Comparison of ENCODE assay signal across 8 cellular contexts in the genomic region with DNA sequence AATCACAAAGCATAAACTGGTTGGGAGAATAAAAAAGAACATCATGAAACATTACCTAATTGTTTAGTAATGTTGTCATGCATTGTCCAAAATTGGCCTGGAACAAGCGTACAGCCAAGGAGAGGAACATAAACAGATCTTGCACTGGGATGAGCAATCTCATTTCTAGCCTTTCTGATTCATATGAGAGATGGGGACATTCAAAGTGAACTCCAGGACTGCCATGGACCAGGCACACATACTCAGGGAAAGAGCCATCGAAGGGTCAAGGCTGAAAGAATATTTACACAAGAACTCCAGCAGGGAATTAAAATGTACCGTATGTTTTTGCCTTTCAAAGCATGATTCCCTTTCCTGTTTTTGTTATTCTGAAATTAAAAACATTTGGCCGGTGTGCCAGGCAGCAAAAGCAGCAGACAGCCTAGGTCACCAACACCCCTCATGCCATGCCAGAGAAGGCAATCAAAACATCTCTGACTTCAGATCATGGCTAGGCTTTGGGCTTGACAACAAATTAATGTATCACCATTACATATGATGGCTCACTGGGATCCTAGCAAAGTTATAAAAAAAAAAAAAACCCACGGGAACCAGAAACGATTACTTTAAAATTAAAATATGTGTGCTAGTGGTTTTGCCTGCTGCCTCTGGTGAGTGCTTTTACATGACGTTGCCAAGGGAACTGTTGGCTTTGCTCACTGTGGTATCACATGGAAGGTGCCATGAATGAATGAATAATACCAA.
A peak's percentile ranks its signal among the peaks of the same experiment; 100 is the strongest.
DNase-seq lines count a peak whose midpoint lies in the region; ATAC-seq, FAIRE-seq and TF ChIP-seq lines count a peak whose summit lies in the region.

No MANE protein-coding gene starts in this region.

- H3K27me3 ChIP-seq in MG63 (no peaks in the 10 kb centered on the region), HepG2 (ENCODE audit: control insufficient read depth in 1 of 2, insufficient read depth in 2 of 2, low read length in 2 of 2) (no peaks in the 10 kb centered on the region), subcutaneous abdominal adipose tissue (ENCODE audit: control insufficient read depth in 5 of 5, insufficient read depth in 4 of 5, low read length in 5 of 5) (no peaks in the 10 kb centered on the region)

- peaks cover 22% of the 10 kb centered on the region for H3K4me1 ChIP-seq in HepG2 (ENCODE audit: insufficient read depth, low read length)
- H3K4me1 ChIP-seq in subcutaneous abdominal adipose tissue (ENCODE audit: control insufficient read depth in 5 of 5, insufficient read depth in 5 of 5, low read length in 5 of 5): peaks cover 9 to 50% (median 31%) of the 10 kb centered on the region in 5 donors

- TF ChIP-seq CTCF in HepG2 (CRISPR knock-in tag; IDR thresholded peaks at IDR 0.05) (no peak), Calu3 (IDR thresholded peaks at IDR 0.05; ENCODE audit: unreplicated experiment) (no peak)

- H4K20me1 ChIP-seq in HepG2 (ENCODE audit: insufficient read depth, low read length): no peaks in the 10 kb centered on the region; the same call in 1 of the 2 replicates

- H3K36me3 ChIP-seq in MG63 (no peaks in the 10 kb centered on the region), HepG2 (replicated peaks in 1 of 2; ENCODE audit: control insufficient read depth in 1 of 2, insufficient read depth in 2 of 2, low read length in 2 of 2) (peaks cover 19 to 86% of the 10 kb centered on the region in 2 experiments), subcutaneous abdominal adipose tissue (ENCODE audit: control insufficient read depth in 5 of 5, insufficient read depth in 5 of 5, low read length in 5 of 5) (peaks cover 18 to 53% (median 40%) of the 10 kb centered on the region in 5 donors)

- no peak overlapping the region for H2AFZ ChIP-seq in HepG2 (ENCODE audit: low read length)

- 87% methylated on average over 7 of the region's 7 CpGs for WGBS in HepG2 (ENCODE audit: low lambda C conversion rate)

- TF ChIP-seq EP300 in HepG2 (IDR thresholded peaks at IDR 0.05; ENCODE audit: low read depth in 2 of 2, low read length in 2 of 2) (no peak), HepG2 (CRISPR knock-in tag; IDR thresholded peaks at IDR 0.05; ENCODE audit: borderline replicate concordance) (no peak)

- peak overlapping the region; percentile 20 for H3K27ac ChIP-seq in HepG2 (ENCODE audit: extremely low read length, insufficient read depth, low read length)
- peak overlapping the region; percentile 74 for H3K27ac ChIP-seq in subcutaneous abdominal adipose tissue (ENCODE audit: low read depth, low read length)

- in situ Hi-C loops in HepG2 (cut with HindIII; ENCODE audit: extremely low pct_ligation_motif_present, low pct_unique_long_range_greater_than_20kb): no loop called here

- H3K79me2 ChIP-seq in HepG2 (ENCODE audit: insufficient read depth, low read length): no peaks in the 10 kb centered on the region

- TSS peak; percentile 16 for BruUV-seq in HepG2 (replicated peaks; lab: Mats Ljungman, UMichigan)
- BruUV-seq in Calu3 (replicated peaks; lab: Mats Ljungman, UMichigan): no TSS peak

- no peak overlapping the region for H3K4me3 ChIP-seq in MG63
- H3K4me3 ChIP-seq in HepG2 (replicated peaks in 1 of 3; ENCODE audit: insufficient read depth in 1 of 3, low read depth in 2 of 3, low read length in 3 of 3): no peak overlapping the region
- no peak overlapping the region for H3K4me3 ChIP-seq in subcutaneous abdominal adipose tissue (ENCODE audit: low read depth in 1 of 5, low read length in 5 of 5)

- H3K36me3 Mint-ChIP-seq in Calu3 (ENCODE audit: insufficient read depth, unreplicated experiment): peaks cover 2% of the 10 kb centered on the region

- no peak for TF ChIP-seq RAD21 in HepG2 (CRISPR knock-in tag; IDR thresholded peaks at IDR 0.05)

- no peaks in the 10 kb centered on the region for H3K9me3 Mint-ChIP-seq in Calu3 (ENCODE audit: low read depth, unreplicated experiment)

- peak; percentile 64 for DNase-seq in MG63
- DNase-seq in dedifferentiated amniotic fluid mesenchymal stem cell (ENCODE audit: extremely low spot score): peak; percentile 94
- DNase-seq in HepG2 (ENCODE audit: low spot score): peak; percentile 40
- DNase-seq in DMS153 (lab: John Stamatoyannopoulos, UW): no peak
- DNase-seq in Calu3: no peak
- DNase-seq in effector CD8-positive, alpha-beta T cell (lab: John Stamatoyannopoulos, UW): no peak

- no peak overlapping the region for H3K4me2 ChIP-seq in HepG2 (ENCODE audit: low read depth, low read length)

- peak; percentile 74 for ATAC-seq in HepG2
- no peak for ATAC-seq in GM18868 (IDR thresholded peaks at IDR 0.05; ENCODE audit: unreplicated experiment)

- FAIRE-seq in HepG2 (lab: Jason Lieb, UNC): peak; percentile 64

- intact Hi-C loops in HepG2 (cut with micrococcal nuclease; ENCODE audit: unreplicated experiment): no loop called here
- intact Hi-C loops in Calu3 (cut with micrococcal nuclease; ENCODE audit: unreplicated experiment): no loop called here

- POLR2A ChIA-PET in HepG2 (lab: Yijun Ruan, JAX): no interaction called here

- peaks cover 23% of the 10 kb centered on the region for H3K4me1 Mint-ChIP-seq in Calu3 (ENCODE audit: low read depth, unreplicated experiment)

- CTCF ChIA-PET in HepG2 (lab: Yijun Ruan, JAX; ENCODE audit: low intra/inter-chr PET ratio, low total read pairs) (no interaction called here), Calu3 (lab: Charles Lee) (interaction anchor here (0.6 kb wide), 1 partner anchor 219 kb away, joined by 3 read pairs; no protein-coding TSS in a partner anchor)

- H3K9me3 ChIP-seq in MG63: no peaks in the 10 kb centered on the region
- no peaks in the 10 kb centered on the region for H3K9me3 ChIP-seq in HepG2 (ENCODE audit: low read length)
- no peaks in the 10 kb centered on the region for H3K9me3 ChIP-seq in subcutaneous abdominal adipose tissue (ENCODE audit: control insufficient read depth in 5 of 5, low read length in 5 of 5)

- no peak overlapping the region for H3K4me3 Mint-ChIP-seq in Calu3 (ENCODE audit: low read depth, unreplicated experiment)

- H3K27ac Mint-ChIP-seq in Calu3 (ENCODE audit: unreplicated experiment): no peak overlapping the region

- TF ChIP-seq POLR2A in HepG2 (IDR thresholded peaks at IDR 0.05; ENCODE audit: insufficient read depth in 1 of 2, low read depth in 2 of 2, low read length in 2 of 2): no peak

- no peaks in the 10 kb centered on the region for H3K27me3 Mint-ChIP-seq in Calu3 (ENCODE audit: unreplicated experiment)

- H3K9ac ChIP-seq in HepG2 (ENCODE audit: insufficient read depth, low read depth, low read length): no peak overlapping the region
- H3K9ac ChIP-seq in subcutaneous abdominal adipose tissue (ENCODE audit: low read length in 5 of 5): no peak overlapping the region

TF ChIP-seq in HepG2, 621 proteins besides CTCF, POLR2A, EP300 and RAD21 (continues in another document):
- TF ChIP-seq HMG20A (CRISPR knock-in tag; IDR thresholded peaks at IDR 0.05; ENCODE audit: borderline replicate concordance) (0 out of 2 replicates have a peak, but pooled peaks have one; percentile 13), TGIF2 (CRISPR knock-in tag; IDR thresholded peaks at IDR 0.05) (no peak), NFYB (CRISPR knock-in tag; IDR thresholded peaks at IDR 0.05) (no peak)
- TF ChIP-seq, protein P1, sequence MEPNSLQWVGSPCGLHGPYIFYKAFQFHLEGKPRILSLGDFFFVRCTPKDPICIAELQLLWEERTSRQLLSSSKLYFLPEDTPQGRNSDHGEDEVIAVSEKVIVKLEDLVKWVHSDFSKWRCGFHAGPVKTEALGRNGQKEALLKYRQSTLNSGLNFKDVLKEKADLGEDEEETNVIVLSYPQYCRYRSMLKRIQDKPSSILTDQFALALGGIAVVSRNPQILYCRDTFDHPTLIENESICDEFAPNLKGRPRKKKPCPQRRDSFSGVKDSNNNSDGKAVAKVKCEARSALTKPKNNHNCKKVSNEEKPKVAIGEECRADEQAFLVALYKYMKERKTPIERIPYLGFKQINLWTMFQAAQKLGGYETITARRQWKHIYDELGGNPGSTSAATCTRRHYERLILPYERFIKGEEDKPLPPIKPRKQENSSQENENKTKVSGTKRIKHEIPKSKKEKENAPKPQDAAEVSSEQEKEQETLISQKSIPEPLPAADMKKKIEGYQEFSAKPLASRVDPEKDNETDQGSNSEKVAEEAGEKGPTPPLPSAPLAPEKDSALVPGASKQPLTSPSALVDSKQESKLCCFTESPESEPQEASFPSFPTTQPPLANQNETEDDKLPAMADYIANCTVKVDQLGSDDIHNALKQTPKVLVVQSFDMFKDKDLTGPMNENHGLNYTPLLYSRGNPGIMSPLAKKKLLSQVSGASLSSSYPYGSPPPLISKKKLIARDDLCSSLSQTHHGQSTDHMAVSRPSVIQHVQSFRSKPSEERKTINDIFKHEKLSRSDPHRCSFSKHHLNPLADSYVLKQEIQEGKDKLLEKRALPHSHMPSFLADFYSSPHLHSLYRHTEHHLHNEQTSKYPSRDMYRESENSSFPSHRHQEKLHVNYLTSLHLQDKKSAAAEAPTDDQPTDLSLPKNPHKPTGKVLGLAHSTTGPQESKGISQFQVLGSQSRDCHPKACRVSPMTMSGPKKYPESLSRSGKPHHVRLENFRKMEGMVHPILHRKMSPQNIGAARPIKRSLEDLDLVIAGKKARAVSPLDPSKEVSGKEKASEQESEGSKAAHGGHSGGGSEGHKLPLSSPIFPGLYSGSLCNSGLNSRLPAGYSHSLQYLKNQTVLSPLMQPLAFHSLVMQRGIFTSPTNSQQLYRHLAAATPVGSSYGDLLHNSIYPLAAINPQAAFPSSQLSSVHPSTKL (CRISPR knock-in tag; IDR thresholded peaks at IDR 0.05): 0 out of 2 replicates have a peak, but pooled peaks have one; percentile 12

Comparison
In these comparisons a context has a peak if more than half of its experiments do, and no peak if none do; other contexts are left out.
1. DNase-seq: peak in MG63 (single experiment), dedifferentiated amniotic fluid mesenchymal stem cell (single experiment) and HepG2 (single experiment); none in DMS153 (single experiment), Calu3 (single experiment) and effector CD8-positive, alpha-beta T cell (single experiment).